In the genomic region with DNA sequence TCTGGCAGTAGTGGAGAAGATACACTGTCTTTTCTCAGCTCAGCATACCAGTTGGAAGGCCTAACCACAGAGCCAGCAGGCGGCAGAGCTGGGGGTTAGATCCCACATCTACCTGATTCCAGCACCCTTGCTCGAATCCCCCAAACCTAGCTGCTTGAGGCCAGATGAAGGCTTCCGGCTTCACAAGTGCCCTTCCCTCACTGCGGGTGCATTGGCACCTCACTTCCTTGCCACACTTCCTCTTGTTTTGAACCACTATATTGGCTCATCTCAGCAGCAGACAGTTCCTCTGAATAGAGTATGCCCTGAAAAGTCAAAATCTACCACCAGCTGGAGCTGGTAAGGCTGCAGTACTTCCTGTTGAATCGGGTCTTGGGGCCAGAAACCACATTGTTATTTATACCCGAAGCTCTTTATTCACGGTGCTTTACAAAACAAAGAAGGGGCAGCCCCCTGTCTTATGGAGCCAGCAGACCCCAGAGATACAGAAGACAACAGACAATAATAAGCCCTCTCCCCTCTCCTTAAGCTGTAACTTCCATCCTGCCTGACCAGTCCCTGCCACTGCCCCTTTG, we compare ENCODE assay signal across 8 cellular contexts.
A peak's percentile ranks its signal among the peaks of the same experiment; 100 is the strongest.
DNase-seq lines count a peak whose midpoint lies in the region; ATAC-seq and TF ChIP-seq lines count a peak whose summit lies in the region.

No MANE protein-coding gene starts in this region.

- H3K4me3 ChIP-seq in SU-DHL-6 (ENCODE audit: insufficient read depth, low read length, poor library complexity, severe bottlenecking): no peak overlapping the region
- peak overlapping the region in 1 of 2 donors; percentile 0 for H3K4me3 ChIP-seq in mucosa of rectum (ENCODE audit: low read length in 2 of 2)
- H3K4me3 ChIP-seq in upper lobe of left lung: no peak overlapping the region

- H3K9me3 ChIP-seq in SU-DHL-6 (ENCODE audit: insufficient read depth, low read length): no peaks in the 10 kb centered on the region
- no peaks in the 10 kb centered on the region for H3K9me3 ChIP-seq in mucosa of rectum (ENCODE audit: control insufficient read depth in 2 of 2, low read length in 2 of 2)
- H3K9me3 ChIP-seq in upper lobe of left lung: no peaks in the 10 kb centered on the region

- H3K27ac Mint-ChIP-seq in activated naive CD8-positive, alpha-beta T cell treated with anti-CD3 and anti-CD28 coated beads for 36 hours: peak overlapping the region; percentile 92

- H3K4me1 Mint-ChIP-seq in activated naive CD8-positive, alpha-beta T cell treated with anti-CD3 and anti-CD28 coated beads for 36 hours: peaks cover 63% of the 10 kb centered on the region

- H3K4me1 ChIP-seq in mucosa of rectum (ENCODE audit: control insufficient read depth in 2 of 2, insufficient read depth in 2 of 2, low read length in 2 of 2) (peaks cover 0 to 8% of the 10 kb centered on the region in 2 donors), upper lobe of left lung (peaks cover 14 to 26% (median 18%) of the 10 kb centered on the region in 4 donors)

- H4K20me1 ChIP-seq in SU-DHL-6 (ENCODE audit: low read depth, low read length): no peaks in the 10 kb centered on the region

- H3K27me3 ChIP-seq in SU-DHL-6 (ENCODE audit: low read length): no peaks in the 10 kb centered on the region
- no peaks in the 10 kb centered on the region for H3K27me3 ChIP-seq in mucosa of rectum (ENCODE audit: control insufficient read depth in 2 of 2, insufficient read depth in 2 of 2, low read length in 2 of 2)
- H3K27me3 ChIP-seq in upper lobe of left lung: no peaks in the 10 kb centered on the region

- H3K4me3 Mint-ChIP-seq in activated naive CD8-positive, alpha-beta T cell treated with anti-CD3 and anti-CD28 coated beads for 36 hours: peak overlapping the region; percentile 61

- H3K27ac ChIP-seq in SU-DHL-6 (ENCODE audit: low read depth, low read length) (peak overlapping the region; percentile 58), mucosa of rectum (ENCODE audit: low read depth in 2 of 2, low read length in 2 of 2) (peak overlapping the region; percentile 50 to 56), upper lobe of left lung (peak overlapping the region; percentile 70 to 84 (median 72))

- no peak for TF ChIP-seq POLR2A in upper lobe of left lung (IDR thresholded peaks at IDR 0.05)

- peak; percentile 10 for TF ChIP-seq CTCF in SU-DHL-6 (IDR thresholded peaks at IDR 0.05; ENCODE audit: insufficient read depth, low read length, poor library complexity, severe bottlenecking)
- TF ChIP-seq CTCF in upper lobe of left lung (IDR thresholded peaks at IDR 0.05): no peak

- H3K9me2 ChIP-seq in SU-DHL-6 (replicated peaks; ENCODE audit: insufficient read depth, low read length): no peaks in the 10 kb centered on the region

- H3F3A ChIP-seq in SU-DHL-6 (ENCODE audit: insufficient read depth): peaks cover 14% of the 10 kb centered on the region

- H3K36me3 ChIP-seq in SU-DHL-6 (ENCODE audit: low read length) (no peaks in the 10 kb centered on the region), mucosa of rectum (ENCODE audit: control insufficient read depth in 2 of 2, insufficient read depth in 2 of 2, low read length in 2 of 2) (no peaks in the 10 kb centered on the region), upper lobe of left lung (no peaks in the 10 kb centered on the region)

- H3K27me3 Mint-ChIP-seq in activated naive CD8-positive, alpha-beta T cell treated with anti-CD3 and anti-CD28 coated beads for 36 hours: no peaks in the 10 kb centered on the region

- no peaks in the 10 kb centered on the region for H3K79me2 ChIP-seq in SU-DHL-6 (ENCODE audit: insufficient read depth, low read length)

- peaks cover 23% of the 10 kb centered on the region for H3K36me3 Mint-ChIP-seq in activated naive CD8-positive, alpha-beta T cell treated with anti-CD3 and anti-CD28 coated beads for 36 hours

- H2AFZ ChIP-seq in SU-DHL-6 (ENCODE audit: low read depth, low read length, severe bottlenecking): peak overlapping the region; percentile 82

- 19 to 28% methylated on average over 4 to 7 of the region's 7 CpGs for WGBS in upper lobe of left lung, 2 donors

- H3K9ac ChIP-seq in SU-DHL-6 (ENCODE audit: low read length) (peak overlapping the region; percentile 16), mucosa of rectum (ENCODE audit: low read depth in 1 of 2, low read length in 2 of 2) (no peak overlapping the region)

- peak overlapping the region; percentile 43 for H3K4me2 ChIP-seq in SU-DHL-6 (ENCODE audit: low read depth, low read length, poor library complexity, severe bottlenecking)

- DNase-seq in activated naive CD8-positive, alpha-beta T cell treated with anti-CD3 and anti-CD28 coated beads for 36 hours: peak; percentile 61
- DNase-seq in upper lobe of left lung (peak in 1 of 2 donors; percentile 75), NCI-H82 treated with DMSO at 0.1 percent for 48 hours (lab: John Stamatoyannopoulos, UW; ENCODE audit: unreplicated experiment) (no peak), NCI-H1105 treated with DMSO at 0.1 percent for 48 hours (lab: John Stamatoyannopoulos, UW) (no peak)

- TF ChIP-seq EP300 in upper lobe of left lung (IDR thresholded peaks at IDR 0.05): no peak

- ATAC-seq in GM18520 (IDR thresholded peaks at IDR 0.05; ENCODE audit: unreplicated experiment) (peak; percentile 59), HG03025 (IDR thresholded peaks at IDR 0.05; ENCODE audit: low FRiP score, unreplicated experiment) (peak; percentile 74), upper lobe of left lung (ENCODE audit: low FRiP score in 2 of 2) (peak; percentile 87 to 89)

- peaks cover 24% of the 10 kb centered on the region for H3K9me3 Mint-ChIP-seq in activated naive CD8-positive, alpha-beta T cell treated with anti-CD3 and anti-CD28 coated beads for 36 hours
